Comparison of ENCODE assay signal across 9 cellular contexts in genomic region chr11:65892137-65892540, GRCh38. TPM values are rescaled to one million over a fixed set of nuclear protein-coding genes. Genes with fewer than 3 reads are reported as not detected.
A peak's percentile ranks its signal among the peaks of the same experiment; 100 is the strongest.
DNase-seq lines count a peak whose midpoint lies in the region; ATAC-seq and TF ChIP-seq lines count a peak whose summit lies in the region.
"Not testable (repeated sequence)": the region's sequence is repeated elsewhere in the genome, so short reads cannot be mapped to it uniquely, and the experiment has no call there.
"Had no signal": no experiment of that assay in that cellular context is flagged by ENCODE, and none has a peak within 500 bp of the region (broad histone marks: within the 10 kb centered on the region; RNA-seq: fewer than 3 reads in every experiment).

No MANE protein-coding gene starts in this region.

- H3K4me1 Mint-ChIP-seq in H9 (peaks cover 39 to 48% of the 10 kb centered on the region in 2 experiments), chondrocyte (ENCODE audit: low read depth) (peaks cover 47% of the 10 kb centered on the region), naive B cell (peaks cover 44 to 76% (median 65%) of the 10 kb centered on the region in 3 donors)
- peaks cover 77% of the 10 kb centered on the region for H3K4me1 Mint-ChIP-seq in activated T-cell treated with anti-CD3 and anti-CD28 coated beads, Interleukin-2, amount 50 U/mL, for 72 hours (ENCODE audit: low read depth)

- DNase-seq in AG08396 (ENCODE audit: low spot score), result peak; percentile 35
- DNase-seq in H9; Peyer's patch; chondrocyte (ENCODE audit: low spot score); left ventricle myocardium inferior; naive B cell: not testable (repeated sequence)
- DNase-seq in activated T-cell treated with anti-CD3 and anti-CD28 coated beads, Interleukin-2, amount 50 U/mL, for 72 hours, result peak; percentile 49 to 54
- DNase-seq in stimulated activated CD4-positive, alpha-beta T cell treated with anti-CD3 and anti-CD28 coated beads, Interleukin-1b, Interleukin-23, amount 100 ng/mL, for 48 hours, result peak; percentile 55

- H3K36me3 ChIP-seq in Peyer's patch, left ventricle myocardium inferior: not testable (repeated sequence)

- H3K9me3 Mint-ChIP-seq in H9; activated T-cell treated with anti-CD3 and anti-CD28 coated beads, Interleukin-2, amount 50 U/mL, for 72 hours; chondrocyte (ENCODE audit: low read depth); naive B cell: not testable (repeated sequence)

- H3K18ac ChIP-seq in H9 (ENCODE audit: insufficient read length, low read depth, low read length), result not testable (repeated sequence)

- H3K9ac ChIP-seq in H9 (ENCODE audit: extremely low read depth, insufficient read length, low read length), result not testable (repeated sequence)

- not testable (repeated sequence) for H2BK12ac ChIP-seq in H9 (ENCODE audit: insufficient read length, low read depth, low read length)

- H3K36me3 Mint-ChIP-seq in H9 (ENCODE audit: insufficient read depth in 1 of 3, low read depth in 3 of 3), result peaks cover 0 to 36% (median 4%) of the 10 kb centered on the region in 3 experiments; a peak in 5 of 7 replicates
- H3K36me3 Mint-ChIP-seq in activated T-cell treated with anti-CD3 and anti-CD28 coated beads, Interleukin-2, amount 50 U/mL, for 72 hours (ENCODE audit: insufficient read depth in 2 of 2); chondrocyte (ENCODE audit: low read depth); naive B cell: not testable (repeated sequence)

- H2AK5ac ChIP-seq in H9 (ENCODE audit: insufficient read length, low read length), result not testable (repeated sequence)

- peak overlapping the region; percentile 75 to 88 for H3K4me3 Mint-ChIP-seq in H9
- peak overlapping the region; percentile 91 to 94 for H3K4me3 Mint-ChIP-seq in activated T-cell treated with anti-CD3 and anti-CD28 coated beads, Interleukin-2, amount 50 U/mL, for 72 hours
- H3K4me3 Mint-ChIP-seq in chondrocyte (ENCODE audit: unreplicated experiment), result peak overlapping the region; percentile 71
- peak overlapping the region; percentile 87 to 95 (median 92) for H3K4me3 Mint-ChIP-seq in naive B cell

- intact Hi-C loops in left ventricle myocardium inferior (cut with micrococcal nuclease), result not testable (repeated sequence)

- not testable (repeated sequence) for H3K23ac ChIP-seq in H9 (ENCODE audit: insufficient read length, low read depth, low read length)

- ATAC-seq in activated T-cell treated with anti-CD3 and anti-CD28 coated beads, Interleukin-2, amount 50 U/mL, for 72 hours (replicated peaks in 1 of 2); naive B cell (ENCODE audit: low read depth in 2 of 2): not testable (repeated sequence)

- not testable (repeated sequence) for H2BK120ac ChIP-seq in H9 (ENCODE audit: low read depth, low read length, poor library complexity, severe bottlenecking)

- not testable (repeated sequence) for H3K9me3 ChIP-seq in H9 (ENCODE audit: control insufficient read depth, low read depth, low read length); Peyer's patch; left ventricle myocardium inferior (replicated peaks)

- not testable (repeated sequence) for H3K79me2 ChIP-seq in H9 (ENCODE audit: insufficient read depth, low read length)

- H3K4me3 ChIP-seq in Peyer's patch (peak overlapping the region; percentile 63 to 75 (median 71)), left ventricle myocardium inferior (peak overlapping the region; percentile 81)

- WGBS in H9 (ENCODE audit: extremely low coverage, insufficient read length, low lambda C conversion rate), result no CpG with 5 or more reads among the region's 5 CpGs

- not testable (repeated sequence) for H4K5ac ChIP-seq in H9 (ENCODE audit: insufficient read length, low read depth, low read length)

- not testable (repeated sequence) for H3K14ac ChIP-seq in H9 (ENCODE audit: insufficient read depth, low read length)

- H3K4me1 ChIP-seq in H9 (ENCODE audit: insufficient read depth, low read length), result not testable (repeated sequence)
- H3K4me1 ChIP-seq in Peyer's patch (peaks cover 0 to 54% (median 33%) of the 10 kb centered on the region in 4 donors), left ventricle myocardium inferior (peaks cover 70% of the 10 kb centered on the region)

- H3K23me2 ChIP-seq in H9 (ENCODE audit: insufficient read length, low read depth, low read length, poor library complexity, severe bottlenecking), result peaks cover 23% of the 10 kb centered on the region

- H3K27me3 Mint-ChIP-seq in H9 (ENCODE audit: low read depth), result peaks cover 21% of the 10 kb centered on the region
- not testable (repeated sequence) for H3K27me3 Mint-ChIP-seq in activated T-cell treated with anti-CD3 and anti-CD28 coated beads, Interleukin-2, amount 50 U/mL, for 72 hours (ENCODE audit: low read depth); chondrocyte (ENCODE audit: low read depth); naive B cell

- H3K27ac ChIP-seq in H9 (ENCODE audit: insufficient read length, low read depth, low read length), result not testable (repeated sequence)
- H3K27ac ChIP-seq in Peyer's patch (peak overlapping the region; percentile 89 to 99 (median 93)), left ventricle myocardium inferior (replicated peaks) (peak overlapping the region; percentile 99)

- not testable (repeated sequence) for H2BK20ac ChIP-seq in H9 (ENCODE audit: low read depth, low read length, poor library complexity, severe bottlenecking)

- H4K8ac ChIP-seq in H9 (replicated peaks; ENCODE audit: insufficient read length, low read depth, low read length), result not testable (repeated sequence)

- H2AFZ ChIP-seq in H9 (ENCODE audit: low read length), result not testable (repeated sequence)

- H2BK15ac ChIP-seq in H9 (ENCODE audit: low read depth, low read length), result not testable (repeated sequence)

- H3K27ac Mint-ChIP-seq in H9, result peak overlapping the region in 2 of 3 experiments; percentile 44 to 68; a peak in 3 of 7 replicates
- H3K27ac Mint-ChIP-seq in activated T-cell treated with anti-CD3 and anti-CD28 coated beads, Interleukin-2, amount 50 U/mL, for 72 hours, result peak overlapping the region; percentile 89
- H3K27ac Mint-ChIP-seq in chondrocyte (ENCODE audit: unreplicated experiment), result peak overlapping the region; percentile 72
- H3K27ac Mint-ChIP-seq in naive B cell, result peak overlapping the region; percentile 28 to 96 (median 78)

- not testable (repeated sequence) for TF ChIP-seq CTCF in H9 (conservative IDR thresholded peaks at IDR 0.05); Peyer's patch (IDR thresholded peaks at IDR 0.05); chondrocyte (IDR thresholded peaks at IDR 0.05); left ventricle myocardium inferior (IDR thresholded peaks at IDR 0.05; ENCODE audit: borderline replicate concordance)

- not testable (repeated sequence) for H4K91ac ChIP-seq in H9 (ENCODE audit: insufficient read length, low read depth, low read length)

- not testable (repeated sequence) for H3T11ph ChIP-seq in H9 (ENCODE audit: low read length)

- not testable (repeated sequence) for H4K20me1 ChIP-seq in H9 (ENCODE audit: control insufficient read depth, insufficient read depth, insufficient read length)

- not testable (repeated sequence) for H3K27me3 ChIP-seq in H9 (ENCODE audit: insufficient read depth, low read length); Peyer's patch; left ventricle myocardium inferior (ENCODE audit: low read depth)

- H2BK5ac ChIP-seq in H9 (ENCODE audit: insufficient read length, low read length), result not testable (repeated sequence)

- H3K4me2 ChIP-seq in H9 (ENCODE audit: insufficient read depth, insufficient read length, low read length), result peak overlapping the region; percentile 70

- not testable (repeated sequence) for TF ChIP-seq POLR2A in Peyer's patch (IDR thresholded peaks at IDR 0.05)

- H3K4ac ChIP-seq in H9 (ENCODE audit: low read depth, low read length), result not testable (repeated sequence)

- not testable (repeated sequence) for H3K56ac ChIP-seq in H9 (ENCODE audit: insufficient read length, low read depth, low read length)

- not testable (repeated sequence) for H3K79me1 ChIP-seq in H9 (ENCODE audit: insufficient read depth, low read depth, low read length, poor library complexity, severe bottlenecking)

RNA-seq across cellular contexts. Expression of gene CCDC85B, which starts 1.7 kb away (rescaled TPM):
- total RNA-seq in H9 (2021) (23.3 and 23.4 TPM in 2 replicates), Peyer's patch (10 to 100 TPM in 1 of 4 donors, 1 to 10 TPM in 3; 3.5 to 12.4 (median 7.4) TPM), chondrocyte (23.4 to 31.6 TPM (median 26.6 TPM) in 3 replicates), left ventricle myocardium inferior (32.7 TPM)
- 10 to 100 TPM; 35.4 to 37.5 TPM for total RNA-seq in activated T-cell treated with anti-CD3 and anti-CD28 coated beads, Interleukin-2, amount 50 U/mL, for 72 hours
- 10 to 100 TPM; 22.4 to 62.8 (median 45.3) TPM for polyA plus RNA-seq in naive B cell (ENCODE audit: low read depth in 6 of 6)

RNA-seq across cellular contexts. Expression of gene FIBP, which starts 3.9 kb away (rescaled TPM):
- 86.8 and 87.0 TPM in 2 replicates for total RNA-seq in H9 (2021)
- total RNA-seq in Peyer's patch, result 100 to 1,000 TPM; 100 to 173 (median 122) TPM
- total RNA-seq in activated T-cell treated with anti-CD3 and anti-CD28 coated beads, Interleukin-2, amount 50 U/mL, for 72 hours, result 10 to 100 TPM; 86.4 to 91.9 TPM
- total RNA-seq in chondrocyte, result 82.7 to 100 TPM (median 83.5 TPM) in 3 replicates
- total RNA-seq in left ventricle myocardium inferior, result 42.2 TPM
- 100 to 1,000 TPM in 4 of 6 donors, 10 to 100 TPM in 2; 91.2 to 191 (median 107) TPM for polyA plus RNA-seq in naive B cell (ENCODE audit: low read depth in 6 of 6)

RNA-seq across cellular contexts. Expression of gene FOSL1, which starts 8.0 kb away (rescaled TPM):
- total RNA-seq in H9 (2021), result 33.7 and 36.1 TPM in 2 replicates
- 1 to 10 TPM in 3 of 4 donors, not detected in 1; 1.5 to 7.4 (median 1.7) TPM for total RNA-seq in Peyer's patch
- total RNA-seq in activated T-cell treated with anti-CD3 and anti-CD28 coated beads, Interleukin-2, amount 50 U/mL, for 72 hours, result 10 to 100 TPM; 11.9 to 18.8 TPM
- total RNA-seq in chondrocyte, result 5.8 to 12.3 TPM (median 7.5 TPM) in 3 replicates
- total RNA-seq in left ventricle myocardium inferior, result 0.47 TPM
- polyA plus RNA-seq in naive B cell (ENCODE audit: low read depth in 6 of 6), result under 1 TPM in 3 of 6 donors, not detected in 3; 0.25 to 0.34 (median 0.27) TPM

RNA-seq across cellular contexts. Expression of gene CTSW, which starts 12.5 kb away (rescaled TPM):
- total RNA-seq in H9 (2021) (not detected in 2 replicates), Peyer's patch (1 to 10 TPM in 2 of 4 donors, not detected in 2; 1.3 to 1.9 TPM), chondrocyte (not detected in 3 replicates), left ventricle myocardium inferior (0.49 TPM)
- total RNA-seq in activated T-cell treated with anti-CD3 and anti-CD28 coated beads, Interleukin-2, amount 50 U/mL, for 72 hours, result 10 to 100 TPM; 16.8 to 27.8 TPM
- 1 to 10 TPM in 5 of 6 donors, under 1 TPM in 1; 0.68 to 7.2 (median 3.0) TPM for polyA plus RNA-seq in naive B cell (ENCODE audit: low read depth in 6 of 6)
- total RNA-seq: myocyte had no signal

RNA-seq across cellular contexts. Expression of gene EFEMP2, which starts 19.5 kb away (rescaled TPM):
- total RNA-seq in H9 (2021) (22.9 and 26.2 TPM in 2 replicates), Peyer's patch (10 to 100 TPM in 3 of 4 donors, 1 to 10 TPM in 1; 4.4 to 75.1 (median 12.1) TPM), chondrocyte (174 to 310 TPM (median 290 TPM) in 3 replicates), left ventricle myocardium inferior (85.1 TPM)
- 10 to 100 TPM; 22.4 to 26.0 TPM for total RNA-seq in activated T-cell treated with anti-CD3 and anti-CD28 coated beads, Interleukin-2, amount 50 U/mL, for 72 hours
- 1 to 10 TPM in 2 of 6 donors, under 1 TPM in 1, not detected in 3; 0.29 to 1.5 (median 1.1) TPM for polyA plus RNA-seq in naive B cell (ENCODE audit: low read depth in 6 of 6)
